ENCODE assay signal across 18 cellular contexts in the genomic region with DNA sequence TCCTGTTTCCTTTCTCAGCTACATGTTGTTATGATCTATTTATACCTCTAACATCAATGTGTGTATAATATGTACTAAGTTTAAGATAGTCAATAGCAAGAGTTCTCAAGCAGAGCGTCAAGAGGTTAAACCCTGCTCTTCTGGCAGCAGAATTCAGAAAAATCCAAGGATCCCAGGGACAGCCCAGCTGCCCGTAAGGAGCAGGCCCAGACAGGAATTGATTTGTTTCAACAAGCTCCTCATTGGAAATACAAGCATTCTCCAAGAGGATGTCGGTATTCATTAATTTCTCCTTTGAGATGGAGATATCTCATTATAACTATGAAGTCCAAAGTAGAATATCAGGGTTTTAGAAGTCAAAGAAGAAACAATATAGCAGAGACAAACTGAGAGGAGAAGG. TPM values are rescaled to one million over a fixed set of nuclear protein-coding genes. Genes with fewer than 3 reads are reported as not detected.
DNase-seq lines count a peak whose midpoint lies in the region; ATAC-seq, FAIRE-seq and TF ChIP-seq lines count a peak whose summit lies in the region.
"Had no signal": no experiment of that assay in that cellular context is flagged by ENCODE, and none has a peak within 500 bp of the region (broad histone marks: within the 10 kb centered on the region; RNA-seq: fewer than 3 reads in every experiment).

No MANE protein-coding gene starts in this region.

- no peaks in the 10 kb centered on the region for H4K20me1 ChIP-seq in GM12878 (ENCODE audit: control insufficient read depth, insufficient read depth)

- TF ChIP-seq POLR2A in GM12878 (IDR thresholded peaks at IDR 0.05; ENCODE audit: low read depth, low read length) (no peak), sigmoid colon (IDR thresholded peaks at IDR 0.05) (no peak)

- no peak overlapping the region for H2AFZ ChIP-seq in GM12878 (ENCODE audit: control insufficient read depth, low read depth, low read length)

- POLR2A ChIA-PET in GM12878 (lab: Charles Lee), result interaction anchor here (1.2 kb wide), 1 partner anchor 16 kb away, joined by 3 read pairs; no protein-coding TSS in a partner anchor

- no TSS peak for BruUV-seq in GM12878 (replicated peaks; lab: Mats Ljungman, UMichigan)

- H3K27ac ChIP-seq in left ventricle myocardium inferior (replicated peaks) (peak overlapping the region; percentile 18), GM12878 (ENCODE audit: control insufficient read depth, insufficient read depth) (no peak overlapping the region), sigmoid colon (no peak overlapping the region)
- H3K27ac ChIP-seq: KMS-11, SJCRH30 had no signal

- H3K9ac ChIP-seq in GM12878 (ENCODE audit: control insufficient read depth, insufficient read depth, low read length), result no peak overlapping the region
- H3K9ac ChIP-seq: KMS-11 had no signal

- no peak for ATAC-seq in Right ventricle myocardium inferior
- ATAC-seq in GM12878, result no peak
- ATAC-seq in GM21526 (IDR thresholded peaks at IDR 0.05; ENCODE audit: low FRiP score, unreplicated experiment), result no peak
- ATAC-seq: HepG2 had no signal

- FAIRE-seq in GM12878 (lab: Jason Lieb, UNC), result peak; percentile 56
- FAIRE-seq: A204.1, HepG2, RCC 7860 had no signal

- TF ChIP-seq CTCF in left ventricle myocardium inferior (IDR thresholded peaks at IDR 0.05; ENCODE audit: borderline replicate concordance) (no peak), GM12878 (IDR thresholded peaks at IDR 0.05 in 2 of 3, conservative IDR thresholded peaks at IDR 0.05 in 1 of 3; ENCODE audit: control insufficient read depth in 2 of 3, extremely low read depth in 1 of 3, insufficient read depth in 1 of 3, low read depth in 3 of 3, low read length in 3 of 3) (no peak), epithelial cell of esophagus (IDR thresholded peaks at IDR 0.05; ENCODE audit: insufficient read depth, low read depth, low read length, missing control alignments) (no peak), sigmoid colon (IDR thresholded peaks at IDR 0.05) (no peak), GM10266 (IDR thresholded peaks at IDR 0.05; ENCODE audit: control insufficient read depth, insufficient read depth, low read depth, missing control alignments) (no peak)

- CTCF ChIA-PET in GM12878 (lab: Yijun Ruan, JAX), result interaction anchor here (1.9 kb wide), 1 partner anchor 15 kb away, joined by 5 read pairs; no protein-coding TSS in a partner anchor

- H3K36me3 ChIP-seq in left ventricle myocardium inferior (no peaks in the 10 kb centered on the region), GM12878 (ENCODE audit: control insufficient read depth in 2 of 2, insufficient read depth in 2 of 2, low read length in 1 of 2) (no peaks in the 10 kb centered on the region), sigmoid colon (no peaks in the 10 kb centered on the region)
- H3K36me3 ChIP-seq: MG63, SJCRH30 had no signal

- RAD21 ChIA-PET in GM12878 (lab: Charles Lee; ENCODE audit: unreplicated experiment), result no interaction called here

- intact Hi-C loops in left ventricle myocardium inferior (cut with micrococcal nuclease) (no loop called here), Right ventricle myocardium inferior (cut with DNase I) (no loop called here), GM12878 (cut with micrococcal nuclease; ENCODE audit: unreplicated experiment) (no loop called here), sigmoid colon (cut with DNase I) (no loop called here)

- peaks cover 18% of the 10 kb centered on the region for H3K79me2 ChIP-seq in GM12878 (ENCODE audit: control insufficient read depth, insufficient read depth, low read length)

- H3K9me3 ChIP-seq in left ventricle myocardium inferior (replicated peaks) (no peaks in the 10 kb centered on the region), GM12878 (replicated peaks; ENCODE audit: control insufficient read depth, insufficient read depth, low read length) (no peaks in the 10 kb centered on the region), sigmoid colon (no peaks in the 10 kb centered on the region)
- H3K9me3 ChIP-seq: MG63, SJCRH30 had no signal

- H3K4me3 ChIP-seq in left ventricle myocardium inferior (no peak overlapping the region), GM12878 (no peak overlapping the region), epithelial cell of esophagus (ENCODE audit: low read length) (no peak overlapping the region), sigmoid colon (no peak overlapping the region)
- H3K4me3 ChIP-seq: MG63, SJCRH30 had no signal

- DNase-seq in left ventricle myocardium inferior (no peak), Right ventricle myocardium inferior (ENCODE audit: missing footprints) (no peak), GM12878 (ENCODE audit: low read depth, low spot score) (no peak), epithelial cell of esophagus (ENCODE audit: low read depth) (peak; percentile 91), retina (no peak), sigmoid colon (no peak), GM10266 (ENCODE audit: extremely low spot score) (no peak)
- DNase-seq: DMS79 treated with DMSO at 0.1 percent for 48 hours, GF-D8, MG63, NCI-H1105, NCI-H510A, SJCRH30 had no signal

- 23% methylated on average over 3 of the region's 3 CpGs for WGBS in GM12878 (ENCODE audit: insufficient coverage, insufficient replicate concordance, low lambda C conversion rate, missing lambda C conversion rate)
- WGBS in sigmoid colon, 2 donors, result 89 to 94% methylated on average over 3 of the region's 3 CpGs

- H3K27me3 ChIP-seq in left ventricle myocardium inferior (ENCODE audit: low read depth), result no peaks in the 10 kb centered on the region
- no peaks in the 10 kb centered on the region; a peak in 1 of 4 replicates for H3K27me3 ChIP-seq in GM12878 (replicated peaks in 1 of 2; ENCODE audit: control insufficient read depth in 2 of 2, insufficient read depth in 2 of 2, low read length in 1 of 2)
- no peaks in the 10 kb centered on the region for H3K27me3 ChIP-seq in sigmoid colon
- H3K27me3 ChIP-seq: SJCRH30 had no signal

- no peak overlapping the region for H3K4me2 ChIP-seq in GM12878 (ENCODE audit: control insufficient read depth, insufficient read depth)
- H3K4me2 ChIP-seq: KMS-11 had no signal

- in situ Hi-C loops in GM12878 (cut with MboI), result no loop called here

- TF ChIP-seq RAD21 in GM12878 (IDR thresholded peaks at IDR 0.05; ENCODE audit: insufficient read depth, low read depth, low read length), result no peak

- SMC1A ChIA-PET in GM12878 (lab: Charles Lee; ENCODE audit: uncharacterized antibody, unreplicated experiment), result interaction anchor here (0.9 to 1.5 kb wide), 3 partner anchors 10 to 84 kb away, joined by 3 to 6 read pairs (median 3); no protein-coding TSS in a partner anchor

- TF ChIP-seq EP300 in GM12878 (IDR thresholded peaks at IDR 0.05; ENCODE audit: borderline replicate concordance in 1 of 2, control insufficient read depth in 1 of 2, low read depth in 2 of 2, low read length in 2 of 2) (no peak), sigmoid colon (IDR thresholded peaks at IDR 0.05) (no peak)

- peaks cover 69% of the 10 kb centered on the region for H3K4me1 ChIP-seq in left ventricle myocardium inferior
- no peaks in the 10 kb centered on the region for H3K4me1 ChIP-seq in GM12878 (ENCODE audit: control insufficient read depth, insufficient read depth, low read length)
- H3K4me1 ChIP-seq in sigmoid colon, result no peaks in the 10 kb centered on the region

TF ChIP-seq in GM12878, 131 proteins besides CTCF, POLR2A, EP300 and RAD21:
- TF ChIP-seq FOS (IDR thresholded peaks at IDR 0.05; ENCODE audit: borderline replicate concordance, extremely low read depth, insufficient read length) (no peak), MXI1 (IDR thresholded peaks at IDR 0.05; ENCODE audit: low read depth, low read length) (no peak), PML (IDR thresholded peaks at IDR 0.05; ENCODE audit: low read length) (no peak), LARP7 (IDR thresholded peaks at IDR 0.05) (no peak), POLR2AphosphoS5 (IDR thresholded peaks at IDR 0.05; ENCODE audit: low read length) (no peak), NR2F1 (conservative IDR thresholded peaks at IDR 0.05) (no peak), SMARCA5 (IDR thresholded peaks at IDR 0.05) (no peak), SRF (IDR thresholded peaks at IDR 0.05; ENCODE audit: low read depth in 2 of 2, low read length in 2 of 2) (no peak)

RNA-seq across cellular contexts. Expression of gene EFNA5, which starts 14.9 kb away (rescaled TPM):
- total RNA-seq in left ventricle myocardium inferior (28.2 TPM), Right ventricle myocardium inferior (28.5 TPM), GM12878 (2014; rRNA removed) (2.6 and 3.7 TPM in 2 replicates), GM12878 (2014; rRNA removed; fragmentation: Illumina TruSeq; extraction: Trizol) (3.7 and 4.0 TPM in 2 replicates), GM12878 (2021) (11.4 and 13.5 TPM in 2 replicates), sigmoid colon (10 to 100 TPM in 1 of 4 donors, 1 to 10 TPM in 3; 6.8 to 10.8 (median 9.6) TPM)
- total RNA-seq in GM12878 (2013; cell fraction: nucleolus; rRNA removed), result 67.7 and 72.6 TPM in 2 replicates
- 13.2 TPM for polyA plus RNA-seq in GM12878 (2011; ENCODE audit: low read depth)
- polyA plus RNA-seq in GM12878 (2011; rRNA removed) (0.09 and 0.19 TPM in 2 replicates), GM12878 (2014; fragmentation: Illumina TruSeq; extraction: Trizol) (3.8 and 4.6 TPM in 2 replicates), GM12878 (2014; fragmentation: Nextera tagmentation; extraction: Ambion mirVana) (1 to 10 TPM; 2.1 to 7.6 TPM), GM12878 (2014; rRNA removed) (1.5 and 1.6 TPM in 2 replicates), GM12878 (2016; fragmentation: Nextera tagmentation; extraction: Ambion mirVana) (10 to 100 TPM in 1 of 2 experiments, 1 to 10 TPM in 1; 9.8 to 12.6 TPM), sigmoid colon (1 to 10 TPM in 2 of 3 donors, under 1 TPM in 1; 0.60 to 4.4 (median 1.4) TPM)
- 0.05 and 0.31 TPM in 2 replicates for polyA plus RNA-seq in GM12878 (2011; cell fraction: cytosol; rRNA removed)
- polyA plus RNA-seq in GM12878 (2011; cell fraction: nucleus; rRNA removed), result 0.27 and 0.67 TPM in 2 replicates
- polyA plus RNA-seq in GM12878 (2012), result 3.3 and 4.4 TPM in 2 replicates
- polyA minus RNA-seq in GM12878 (2011; rRNA and poly(A)+ RNA removed), result 0.29 and 0.88 TPM in 2 replicates
- 0.21 TPM in 1 of 2 replicates, not detected in the other for polyA minus RNA-seq in GM12878 (2011; cell fraction: cytosol; rRNA and poly(A)+ RNA removed)
- 1.1 and 2.1 TPM in 2 replicates for polyA minus RNA-seq in GM12878 (2011; cell fraction: nucleus; rRNA and poly(A)+ RNA removed)
- total RNA-seq: HepG2 had no signal
- polyA plus RNA-seq: HepG2 had no signal
